In genomic region chr17:41199421-41200098, GRCh38 we compare ENCODE assay signal across 15 cellular contexts. TPM values are rescaled to one million over a fixed set of nuclear protein-coding genes. Genes with fewer than 3 reads are reported as not detected.
DNase-seq lines count a peak whose midpoint lies in the region; ATAC-seq lines count a peak whose summit lies in the region.
"Had no signal": no experiment of that assay in that cellular context is flagged by ENCODE, and none has a peak within 500 bp of the region (broad histone marks: within the 10 kb centered on the region; RNA-seq: fewer than 3 reads in every experiment).

No MANE protein-coding gene starts in this region.

- H3K36me3 ChIP-seq in SJCRH30 = no peaks in the 10 kb centered on the region

- ATAC-seq in HG03139 (IDR thresholded peaks at IDR 0.05; ENCODE audit: unreplicated experiment) = no peak

- H3K9me3 ChIP-seq in SJCRH30 (replicated peaks) = peaks cover 3% of the 10 kb centered on the region; the same call in 1 of the 2 replicates
- H3K9me3 ChIP-seq: Caco-2 had no signal

- H3K4me1 ChIP-seq in SJCRH30 = no peaks in the 10 kb centered on the region
- H3K4me1 ChIP-seq: Caco-2 had no signal

- no peak overlapping the region for H3K27ac ChIP-seq in SJCRH30
- H3K27ac ChIP-seq: C4-2B had no signal

- no peaks in the 10 kb centered on the region for H3K27me3 ChIP-seq in SJCRH30

- no peak overlapping the region for H3K4me3 ChIP-seq in SJCRH30

- DNase-seq in DMS153 treated with DMSO at 0.1 percent for 48 hours (lab: John Stamatoyannopoulos, UW; ENCODE audit: unreplicated experiment) (peak; percentile 43), NCI-H2029 treated with DMSO at 0.1 percent for 48 hours (lab: John Stamatoyannopoulos, UW) (peak; percentile 39), SW480 (ENCODE audit: low spot score) (peak; percentile 35), NOMO-1 treated with dmso at 0.1 percent for 144 hours (lab: John Stamatoyannopoulos, UW; ENCODE audit: unreplicated experiment) (no peak), GM19240 (ENCODE audit: insufficient read length, low spot score) (no peak), SJCRH30 (no peak)
- DNase-seq: AML-193; Caco-2; CD4-positive, alpha-beta T cell; DMS79 treated with DMSO at 0.1 percent for 48 hours; GF-D8; H9 had no signal

RNA-seq across cellular contexts. Expression of gene KRTAP9-1, which starts 9.9 kb away (rescaled TPM):
- total RNA-seq in SJCRH30 (2014; rRNA removed; shearing (Covaris generic)) = not detected in 2 replicates
- total RNA-seq: Caco-2; CD4-positive, alpha-beta T cell; H1; H9 had no signal

RNA-seq across cellular contexts. Expression of gene KRTAP4-1, which starts 14.8 kb away (rescaled TPM):
- not detected in 2 replicates for total RNA-seq in SJCRH30 (2014; rRNA removed; shearing (Covaris generic))
- total RNA-seq: Caco-2; CD4-positive, alpha-beta T cell; H1; H9 had no signal

RNA-seq across cellular contexts. Expression of gene KRTAP4-2, which starts 21.5 kb away (rescaled TPM):
- 0.14 TPM in 1 of 2 replicates, not detected in the other for total RNA-seq in SJCRH30 (2014; rRNA removed; shearing (Covaris generic))
- total RNA-seq: Caco-2; CD4-positive, alpha-beta T cell; H1; H9 had no signal

RNA-seq across cellular contexts. Expression of gene KRTAP9-2, which starts 26.9 kb away (rescaled TPM):
- not detected in 2 replicates for total RNA-seq in SJCRH30 (2014; rRNA removed; shearing (Covaris generic))
- total RNA-seq: Caco-2; CD4-positive, alpha-beta T cell; H1; H9 had no signal

RNA-seq across cellular contexts. Expression of gene KRTAP4-3, which starts 31.5 kb away (rescaled TPM):
- not detected in 2 replicates for total RNA-seq in SJCRH30 (2014; rRNA removed; shearing (Covaris generic))
- total RNA-seq: Caco-2; CD4-positive, alpha-beta T cell; H1; H9 had no signal

Comparison
In these comparisons a context has a peak if more than half of its experiments do, and no peak if none do; other contexts are left out.
1. DNase-seq: peak in DMS153 treated with DMSO at 0.1 percent for 48 hours (single experiment), NCI-H2029 treated with DMSO at 0.1 percent for 48 hours (single experiment) and SW480 (single experiment); none in NOMO-1 treated with dmso at 0.1 percent for 144 hours (single experiment), GM19240 (single experiment) and SJCRH30 (0 of 2).